In genomic region chr5:38538161-38538560, GRCh38 we compare ENCODE assay signal across 14 cellular contexts.
"Had no signal": no experiment of that assay in that cellular context is flagged by ENCODE, and none has a peak within 500 bp of the region (broad histone marks: within the 10 kb centered on the region; RNA-seq: fewer than 3 reads in every experiment).

No MANE protein-coding gene starts in this region.

- H3K27me3 ChIP-seq: adrenal gland, stomach, upper lobe of left lung had no signal

- H3K4me2 ChIP-seq: smooth muscle cell had no signal

- H3K4me3 ChIP-seq: left ventricle myocardium inferior, smooth muscle cell, stomach, upper lobe of left lung had no signal

- DNase-seq: activated CD4-positive, alpha-beta T cell treated with anti-CD3 and anti-CD28 coated beads, Interleukin-2, amount 50 U/mL, for 4 hours; activated gamma-delta T cell treated with Interleukin-2 at 50 U/mL for 16 hours; adrenal gland; effector memory CD8-positive, alpha-beta T cell; hypothalamus; islet precursor cell; left ventricle myocardium inferior; mammary epithelial cell; stimulated activated CD4-positive, alpha-beta T cell treated with anti-CD3 and anti-CD28 coated beads, Interleukin-4, amount 100 ng/mL, for 1 hour; stomach; T-helper 17 cell; upper lobe of left lung had no signal

- H3K9me3 ChIP-seq: adrenal gland, left ventricle myocardium inferior, stomach, upper lobe of left lung had no signal

- H3K27ac ChIP-seq: left ventricle myocardium inferior, stomach, VCaP had no signal

- H3K36me3 ChIP-seq: adrenal gland, left ventricle myocardium inferior, stomach, upper lobe of left lung had no signal
